Comparison of ENCODE assay signal across 8 cellular contexts in the genomic region with DNA sequence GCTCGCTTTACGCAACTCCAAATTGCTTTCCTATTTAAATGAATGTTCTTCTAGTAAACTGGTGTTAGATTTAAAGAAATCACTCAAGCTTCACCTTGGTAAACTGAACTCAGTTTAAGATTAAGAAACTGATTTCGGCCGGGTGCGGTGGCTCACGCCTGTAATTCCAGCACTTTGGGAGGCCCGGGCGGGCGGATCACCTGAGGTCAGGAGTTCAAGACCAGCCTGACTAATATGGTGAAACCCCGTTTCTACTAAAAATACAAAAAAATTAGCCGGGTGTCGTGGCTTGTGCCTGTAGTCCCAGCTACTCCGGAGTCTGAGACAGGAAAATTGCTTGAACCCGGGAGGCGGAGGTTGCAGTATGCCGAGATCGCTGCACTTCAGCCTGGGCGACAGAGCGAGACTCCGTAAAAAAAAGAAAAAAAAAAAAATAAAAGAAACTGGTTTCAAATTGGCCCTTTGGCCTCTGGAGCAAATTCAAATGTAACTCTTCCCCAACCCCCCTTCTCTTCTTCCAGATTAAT. TPM values are rescaled to one million over a fixed set of nuclear protein-coding genes. Genes with fewer than 3 reads are reported as not detected.
A peak's percentile ranks its signal among the peaks of the same experiment; 100 is the strongest.
DNase-seq lines count a peak whose midpoint lies in the region; ATAC-seq and TF ChIP-seq lines count a peak whose summit lies in the region.

No MANE protein-coding gene starts in this region.

- no TSS peak for BruUV-seq in MCF 10A (replicated peaks; lab: Mats Ljungman, UMichigan)

- peaks cover 3% of the 10 kb centered on the region for H3K9me3 Mint-ChIP-seq in stimulated activated naive CD8-positive, alpha-beta T cell treated with anti-CD3 and anti-CD28 coated beads, Interleukin-15, Interleukin-2, amounts not matched to agents 100 ng/mL and 50 ng/mL, for 24 hours
- no peaks in the 10 kb centered on the region for H3K9me3 Mint-ChIP-seq in MCF 10A (ENCODE audit: unreplicated experiment)

- peaks cover 69% of the 10 kb centered on the region for H3K4me1 Mint-ChIP-seq in stimulated activated naive CD8-positive, alpha-beta T cell treated with anti-CD3 and anti-CD28 coated beads, Interleukin-15, Interleukin-2, amounts not matched to agents 100 ng/mL and 50 ng/mL, for 24 hours (ENCODE audit: low read depth)
- H3K4me1 Mint-ChIP-seq in MCF 10A (ENCODE audit: insufficient read depth, unreplicated experiment) = peaks cover 12% of the 10 kb centered on the region

- H3K4me2 ChIP-seq in mesendoderm (ENCODE audit: low read length) = peak overlapping the region; percentile 55

- CTCF ChIA-PET in MCF 10A (lab: Yijun Ruan, JAX) = interaction anchor here (0.7 to 1.3 kb wide), 3 partner anchors 26 to 58 kb away, joined by 3 read pairs; no protein-coding TSS in a partner anchor

- no peaks in the 10 kb centered on the region for H3K27me3 Mint-ChIP-seq in stimulated activated naive CD8-positive, alpha-beta T cell treated with anti-CD3 and anti-CD28 coated beads, Interleukin-15, Interleukin-2, amounts not matched to agents 100 ng/mL and 50 ng/mL, for 24 hours
- no peaks in the 10 kb centered on the region for H3K27me3 Mint-ChIP-seq in MCF 10A (ENCODE audit: insufficient read depth, unreplicated experiment)

- no peak overlapping the region for H2AK5ac ChIP-seq in mesendoderm (ENCODE audit: low read length)

- peak overlapping the region; percentile 88 for H3K4me3 Mint-ChIP-seq in stimulated activated naive CD8-positive, alpha-beta T cell treated with anti-CD3 and anti-CD28 coated beads, Interleukin-15, Interleukin-2, amounts not matched to agents 100 ng/mL and 50 ng/mL, for 24 hours
- H3K4me3 Mint-ChIP-seq in MCF 10A (ENCODE audit: unreplicated experiment) = peak overlapping the region; percentile 98

- TF ChIP-seq CTCF in MCF 10A (IDR thresholded peaks at IDR 0.05; ENCODE audit: unreplicated experiment) (no peak), vagina (IDR thresholded peaks at IDR 0.05) (no peak)

- no peak overlapping the region for H4K5ac ChIP-seq in mesendoderm (ENCODE audit: low read length)

- H3K36me3 ChIP-seq in mesendoderm (ENCODE audit: control insufficient read depth, insufficient read depth, low read length) (peaks cover 4% of the 10 kb centered on the region), vagina (no peaks in the 10 kb centered on the region)

- H3K9me3 ChIP-seq in vagina = no peaks in the 10 kb centered on the region

- H2BK5ac ChIP-seq in mesendoderm (ENCODE audit: low read length) = no peak overlapping the region

- no peaks in the 10 kb centered on the region for H3K27me3 ChIP-seq in mesendoderm (ENCODE audit: insufficient read depth, low read length, poor library complexity)
- H3K27me3 ChIP-seq in vagina = no peaks in the 10 kb centered on the region

- H3K27ac ChIP-seq in mesendoderm (ENCODE audit: low read depth, low read length) = no peak overlapping the region
- no peak overlapping the region for H3K27ac ChIP-seq in vagina

- H2BK120ac ChIP-seq in mesendoderm (ENCODE audit: low read depth, low read length) = no peak overlapping the region

- intact Hi-C loops in MCF 10A (cut with micrococcal nuclease) = no loop called here
- intact Hi-C loops in vagina (cut with DNase I) = loop anchor here (5.0 kb wide), 1 partner anchor 177 kb away; a partner anchor contains a TSS
- intact Hi-C loops in sciatic nerve (cut with DNase I) = no loop called here

- H3K4ac ChIP-seq in mesendoderm (ENCODE audit: low read depth, low read length) = no peak overlapping the region

- H3K4me1 ChIP-seq in mesendoderm (ENCODE audit: control insufficient read depth, low read depth, low read length) (peaks cover 8% of the 10 kb centered on the region), vagina (peaks cover 70% of the 10 kb centered on the region)

- H4K8ac ChIP-seq in mesendoderm (ENCODE audit: low read depth, low read length) = no peak overlapping the region

- peaks cover 44% of the 10 kb centered on the region for H3K36me3 Mint-ChIP-seq in stimulated activated naive CD8-positive, alpha-beta T cell treated with anti-CD3 and anti-CD28 coated beads, Interleukin-15, Interleukin-2, amounts not matched to agents 100 ng/mL and 50 ng/mL, for 24 hours (ENCODE audit: low read depth)
- H3K36me3 Mint-ChIP-seq in MCF 10A (ENCODE audit: insufficient read depth, unreplicated experiment) = peaks cover 28% of the 10 kb centered on the region

- H3K4me3 ChIP-seq in mesendoderm (ENCODE audit: low read length) = peak overlapping the region; percentile 38
- H3K4me3 ChIP-seq in vagina = peak overlapping the region; percentile 93 to 100

- H3K9ac ChIP-seq in mesendoderm (ENCODE audit: low read length) = peak overlapping the region; percentile 84

- H3K18ac ChIP-seq in mesendoderm (ENCODE audit: low read length) = peak overlapping the region; percentile 81

- no peaks in the 10 kb centered on the region for H3K79me1 ChIP-seq in mesendoderm (ENCODE audit: low read length)

- POLR2A ChIA-PET in MCF 10A (lab: Yijun Ruan, JAX) = interaction anchor here (0.7 to 1.4 kb wide), 6 partner anchors 10 to 452 kb away, joined by 3 to 5 read pairs (median 3); no protein-coding TSS in a partner anchor

- no CpG with 5 or more reads among the region's 20 CpGs for WGBS in mesendoderm (ENCODE audit: extremely low coverage, insufficient coverage, low lambda C conversion rate)

- no peak for ATAC-seq in stimulated activated naive CD8-positive, alpha-beta T cell treated with anti-CD3 and anti-CD28 coated beads, Interleukin-15, Interleukin-2, amounts not matched to agents 100 U/mL and 50 U/mL, for 24 hours
- ATAC-seq in HG03571 (IDR thresholded peaks at IDR 0.05; ENCODE audit: unreplicated experiment) = no peak
- no peak for ATAC-seq in sciatic nerve

- peaks cover 58% of the 10 kb centered on the region for H3K79me2 ChIP-seq in mesendoderm (ENCODE audit: control insufficient read depth, insufficient read depth, low read length)

- H2BK15ac ChIP-seq in mesendoderm (replicated peaks; ENCODE audit: low read depth) = no peak overlapping the region

- no peak for DNase-seq in stimulated activated naive CD8-positive, alpha-beta T cell treated with anti-CD3 and anti-CD28 coated beads, Interleukin-15, Interleukin-2, amounts not matched to agents 100 U/mL and 50 U/mL, for 24 hours
- DNase-seq in MCF 10A (ENCODE audit: unreplicated experiment) (no peak), mesendoderm (no peak), vagina (ENCODE audit: extremely low spot score in 2 of 2) (no peak), sciatic nerve (ENCODE audit: low spot score) (no peak), DMS 273 (lab: John Stamatoyannopoulos, UW; ENCODE audit: unreplicated experiment) (no peak)

- peak overlapping the region; percentile 73 for H3K56ac ChIP-seq in mesendoderm (ENCODE audit: low read length)

- no peak overlapping the region for H3K27ac Mint-ChIP-seq in stimulated activated naive CD8-positive, alpha-beta T cell treated with anti-CD3 and anti-CD28 coated beads, Interleukin-15, Interleukin-2, amounts not matched to agents 100 ng/mL and 50 ng/mL, for 24 hours
- H3K27ac Mint-ChIP-seq in MCF 10A (ENCODE audit: low read depth, unreplicated experiment) = peak overlapping the region; percentile 99

- no peak overlapping the region for H3K23ac ChIP-seq in mesendoderm (ENCODE audit: low read length)

- TF ChIP-seq POLR2A in vagina (IDR thresholded peaks at IDR 0.05) = no peak

RNA-seq across cellular contexts. Expression of a gene that starts 1.7 kb away (rescaled TPM):
- 31.9 and 34.7 TPM in 2 replicates for total RNA-seq in MCF 10A (2022)
- polyA plus RNA-seq in mesendoderm (2013, experiment 1 of 2) = 68.6 TPM
- polyA plus RNA-seq in mesendoderm (2013, experiment 2 of 2) = 69.3 TPM
- 48.1 TPM for total RNA-seq in vagina
- total RNA-seq in sciatic nerve = 85.2 TPM

RNA-seq across cellular contexts. Expression of a gene that starts 59.4 kb away (rescaled TPM):
- total RNA-seq in MCF 10A (2022) = not detected in 2 replicates
- 26.2 TPM for polyA plus RNA-seq in mesendoderm (2013, experiment 1 of 2)
- polyA plus RNA-seq in mesendoderm (2013, experiment 2 of 2) = 25.3 TPM
- total RNA-seq in vagina = 136 TPM
- 88.2 TPM for total RNA-seq in sciatic nerve

Comparison
In these comparisons a context has a peak if more than half of its experiments do, and no peak if none do; other contexts are left out.
1. RNA of a gene that starts 59.4 kb away (total RNA-seq): 136 TPM in vagina (single experiment) and 88.2 TPM in sciatic nerve (single experiment); not detected in MCF 10A; every median in the first group is over 10 times any median in the second.